ENCODE assay signal across 17 cellular contexts in genomic region chr9:95854386-95855015, GRCh38. TPM values are rescaled to one million over a fixed set of nuclear protein-coding genes. Genes with fewer than 3 reads are reported as not detected.
A peak's percentile ranks its signal among the peaks of the same experiment; 100 is the strongest.
DNase-seq lines count a peak whose midpoint lies in the region; ATAC-seq, FAIRE-seq and TF ChIP-seq lines count a peak whose summit lies in the region.
"Had no signal": no experiment of that assay in that cellular context is flagged by ENCODE, and none has a peak within 500 bp of the region (broad histone marks: within the 10 kb centered on the region; RNA-seq: fewer than 3 reads in every experiment).

No MANE protein-coding gene starts in this region.

- peak overlapping the region; percentile 35; the same call in 2 of the 3 replicates for H3K4me2 ChIP-seq in A549

- DNase-seq in A549 (ENCODE audit: low read depth in 1 of 2, low spot score in 1 of 2) (no peak), H54 (ENCODE audit: insufficient read length, low spot score) (peak; percentile 38), fibroblast of the conjunctiva (ENCODE audit: low read depth) (peak; percentile 62), NCI-H1105 treated with DMSO at 0.1 percent for 48 hours (lab: John Stamatoyannopoulos, UW) (no peak), NCI-H82 (lab: John Stamatoyannopoulos, UW) (no peak), DMS53 (lab: John Stamatoyannopoulos, UW) (no peak)
- no peak for DNase-seq in activated T-helper 1 cell treated with anti-CD3 and anti-CD28 coated beads, Interleukin-12 subunit alpha, Interleukin-12 subunit beta, Interleukin-2, Interleukin-4 antibody, amounts not matched to agents 30 ng/mL and 10 ng/mL and 1 ng/mL, durations not matched to agents 14 hours and 24 hours and 36 hours (ENCODE audit: low spot score)
- DNase-seq: activated CD4-positive, alpha-beta T cell treated with anti-CD3 and anti-CD28 coated beads for 4 hours; activated T-cell treated with anti-CD3 and anti-CD28 coated beads, Interleukin-2, amount 50 U/mL, for 48 hours; AML-193; amygdala; NCI-H1105; NCI-H2227 treated with DMSO at 0.1 percent for 48 hours; OCI-M1; testis had no signal

- peak overlapping the region; percentile 19 for H3K4me3 Mint-ChIP-seq in activated T-helper 1 cell treated with anti-CD3 and anti-CD28 coated beads, Interleukin-12 subunit alpha, Interleukin-12 subunit beta, Interleukin-2, Interleukin-4 antibody, amounts not matched to agents 30 ng/mL and 10 ng/mL and 1 ng/mL, durations not matched to agents 14 hours and 24 hours and 36 hours

- FAIRE-seq in A549 (lab: Jason Lieb, UNC) (no peak), H54 (lab: Jason Lieb, UNC) (no peak)

- no peak for TF ChIP-seq EP300 in A549 (IDR thresholded peaks at IDR 0.05)

- no peaks in the 10 kb centered on the region for H3K9me3 ChIP-seq in A549
- H3K9me3 ChIP-seq: testis had no signal

- CTCF ChIA-PET in A549 (lab: Yijun Ruan, JAX) = interaction anchor here (0.7 to 1.2 kb wide), 2 partner anchors 31 to 1790 kb away, joined by 3 read pairs; no protein-coding TSS in a partner anchor

- POLR2A ChIA-PET in A549 (lab: Yijun Ruan, JAX) = interaction anchor here (3.1 kb wide), 1 partner anchor 21 kb away, joined by 9 read pairs; the partner anchor contains the start of gene ERCC6L2

- peaks cover 38% of the 10 kb centered on the region for H3K4me1 ChIP-seq in A549

- H3K27ac Mint-ChIP-seq in activated T-helper 1 cell treated with anti-CD3 and anti-CD28 coated beads, Interleukin-12 subunit alpha, Interleukin-12 subunit beta, Interleukin-2, Interleukin-4 antibody, amounts not matched to agents 30 ng/mL and 10 ng/mL and 1 ng/mL, durations not matched to agents 14 hours and 24 hours and 36 hours = no peak overlapping the region

- H3K4me1 Mint-ChIP-seq in activated T-helper 1 cell treated with anti-CD3 and anti-CD28 coated beads, Interleukin-12 subunit alpha, Interleukin-12 subunit beta, Interleukin-2, Interleukin-4 antibody, amounts not matched to agents 30 ng/mL and 10 ng/mL and 1 ng/mL, durations not matched to agents 14 hours and 24 hours and 36 hours (ENCODE audit: low read depth) = peaks cover 56% of the 10 kb centered on the region

- H3K27ac ChIP-seq in A549 = no peak overlapping the region; a peak in 1 of 6 replicates
- H3K27ac ChIP-seq: parathyroid adenoma, testis had no signal

- 28% methylated on average over 1 of the region's 1 CpG for WGBS in A549 (ENCODE audit: missing lambda C conversion rate)

- no peak overlapping the region for H3K4me3 ChIP-seq in A549
- H3K4me3 ChIP-seq: testis had no signal

- peaks cover 11% of the 10 kb centered on the region for H3K36me3 Mint-ChIP-seq in activated T-helper 1 cell treated with anti-CD3 and anti-CD28 coated beads, Interleukin-12 subunit alpha, Interleukin-12 subunit beta, Interleukin-2, Interleukin-4 antibody, amounts not matched to agents 30 ng/mL and 10 ng/mL and 1 ng/mL, durations not matched to agents 14 hours and 24 hours and 36 hours (ENCODE audit: low read depth)

- no peak for TF ChIP-seq RAD21 in A549 (conservative IDR thresholded peaks at IDR 0.05 in 1 of 2, IDR thresholded peaks at IDR 0.05 in 1 of 2)

- peaks cover under 1% of the 10 kb centered on the region for H3K9me3 Mint-ChIP-seq in activated T-helper 1 cell treated with anti-CD3 and anti-CD28 coated beads, Interleukin-12 subunit alpha, Interleukin-12 subunit beta, Interleukin-2, Interleukin-4 antibody, amounts not matched to agents 30 ng/mL and 10 ng/mL and 1 ng/mL, durations not matched to agents 14 hours and 24 hours and 36 hours

- no peak for TF ChIP-seq CTCF in A549 (IDR thresholded peaks at IDR 0.05)

- H3K27me3 Mint-ChIP-seq in activated T-helper 1 cell treated with anti-CD3 and anti-CD28 coated beads, Interleukin-12 subunit alpha, Interleukin-12 subunit beta, Interleukin-2, Interleukin-4 antibody, amounts not matched to agents 30 ng/mL and 10 ng/mL and 1 ng/mL, durations not matched to agents 14 hours and 24 hours and 36 hours (ENCODE audit: insufficient read depth) = no peaks in the 10 kb centered on the region

- intact Hi-C loops in activated T-helper 1 cell treated with anti-CD3 and anti-CD28 coated beads, Interleukin-12 subunit alpha, Interleukin-12 subunit beta, Interleukin-2, Interleukin-4 antibody, amounts not matched to agents 30 ng/mL and 10 ng/mL and 1 ng/mL, durations not matched to agents 14 hours and 24 hours and 36 hours (cut with micrococcal nuclease) = no loop called here

- no peak for ATAC-seq in A549
- no peak for ATAC-seq in HG02973 (IDR thresholded peaks at IDR 0.05; ENCODE audit: unreplicated experiment)

- no peak for TF ChIP-seq POLR2A in A549 (IDR thresholded peaks at IDR 0.05; ENCODE audit: low read length)
- no peak for TF ChIP-seq POLR2A in H54 (IDR thresholded peaks at IDR 0.05; ENCODE audit: low read depth, low read length)

TF ChIP-seq in A549, 52 proteins besides CTCF, POLR2A, EP300 and RAD21:
- no peak for TF ChIP-seq RARB (CRISPR knock-in tag; IDR thresholded peaks at IDR 0.05)
- no peak for TF ChIP-seq GATA3 (IDR thresholded peaks at IDR 0.05; ENCODE audit: borderline replicate concordance)
- no peak for TF ChIP-seq JUN (IDR thresholded peaks at IDR 0.05)
- TF ChIP-seq, protein P1, sequence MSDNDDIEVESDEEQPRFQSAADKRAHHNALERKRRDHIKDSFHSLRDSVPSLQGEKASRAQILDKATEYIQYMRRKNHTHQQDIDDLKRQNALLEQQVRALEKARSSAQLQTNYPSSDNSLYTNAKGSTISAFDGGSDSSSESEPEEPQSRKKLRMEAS (IDR thresholded peaks at IDR 0.05) = no peak
- TF ChIP-seq SMC3 (IDR thresholded peaks at IDR 0.05) = no peak
- TF ChIP-seq HOXB13 (CRISPR knock-in tag; IDR thresholded peaks at IDR 0.05; ENCODE audit: low read depth) = no peak
- no peak for TF ChIP-seq BHLHE40 (IDR thresholded peaks at IDR 0.05; ENCODE audit: low read depth, low read length)
- TF ChIP-seq MYC (IDR thresholded peaks at IDR 0.05; ENCODE audit: borderline replicate concordance, low read length) = no peak
- no peak for TF ChIP-seq KDM5A (IDR thresholded peaks at IDR 0.05)
- TF ChIP-seq TFCP2L1 (CRISPR knock-in tag; IDR thresholded peaks at IDR 0.05) = no peak
- no peak for TF ChIP-seq RFX5 (IDR thresholded peaks at IDR 0.05)
- no peak for TF ChIP-seq HMGXB4 (CRISPR knock-in tag; IDR thresholded peaks at IDR 0.05; ENCODE audit: borderline replicate concordance)
- no peak for TF ChIP-seq CEBPB (IDR thresholded peaks at IDR 0.05)

RNA-seq across cellular contexts. Expression of gene ERCC6L2, which starts 21.0 kb away (rescaled TPM):
- polyA plus RNA-seq in A549 (2011; rRNA removed) (34.5 and 36.7 TPM in 2 replicates), A549 (2017; fragmentation: RNase III; extraction: RNeasy Plus Mini Kit Qiagen cat#74134 plus additional on column Dnase treatment) (13.3 to 15.9 TPM (median 13.5 TPM) in 3 replicates)
- polyA plus RNA-seq in A549 (2012; cell fraction: cytosol; rRNA removed) = 5.1 and 6.4 TPM in 2 replicates
- 4.2 and 4.7 TPM in 2 replicates for polyA plus RNA-seq in A549 (2012; cell fraction: nucleus; rRNA removed)
- 51.1 and 56.1 TPM in 2 replicates for polyA minus RNA-seq in A549 (2011; rRNA and poly(A)+ RNA removed)
- total RNA-seq in activated T-helper 1 cell treated with anti-CD3 and anti-CD28 coated beads, Interleukin-12 subunit alpha, Interleukin-12 subunit beta, Interleukin-2, Interleukin-4 antibody, amounts not matched to agents 30 ng/mL and 10 ng/mL and 1 ng/mL, durations not matched to agents 14 hours and 24 hours and 36 hours = 31.2 and 33.7 TPM in 2 replicates

Comparison
In these comparisons a context has a peak if more than half of its experiments do, and no peak if none do; other contexts are left out.
1. DNase-seq: peak in H54 (single experiment) and fibroblast of the conjunctiva (single experiment); none in A549 (0 of 2), activated T-helper 1 cell treated with anti-CD3 and anti-CD28 coated beads, Interleukin-12 subunit alpha, Interleukin-12 subunit beta, Interleukin-2, Interleukin-4 antibody, amounts not matched to agents 30 ng/mL and 10 ng/mL and 1 ng/mL, durations not matched to agents 14 hours and 24 hours and 36 hours (single experiment), NCI-H1105 treated with DMSO at 0.1 percent for 48 hours (single experiment), NCI-H82 (single experiment) and DMS53 (single experiment).